ENCODE assay signal across 14 cellular contexts in genomic region chr20:21228511-21228910, GRCh38.
DNase-seq lines count a peak whose midpoint lies in the region; ATAC-seq, FAIRE-seq and TF ChIP-seq lines count a peak whose summit lies in the region.
"Had no signal": no experiment of that assay in that cellular context is flagged by ENCODE, and none has a peak within 500 bp of the region (broad histone marks: within the 10 kb centered on the region; RNA-seq: fewer than 3 reads in every experiment).

No MANE protein-coding gene starts in this region.

- ATAC-seq in GM18861 (IDR thresholded peaks at IDR 0.05; ENCODE audit: unreplicated experiment) (peak; percentile 87), GM21529 (IDR thresholded peaks at IDR 0.05; ENCODE audit: unreplicated experiment) (peak; percentile 90), HG03196 (IDR thresholded peaks at IDR 0.05; ENCODE audit: unreplicated experiment) (peak; percentile 82), GM12878 (peak; percentile 97), HepG2 (no peak)
- ATAC-seq: WTC11 had no signal

- no peak overlapping the region for H4K8ac ChIP-seq in mesendoderm (ENCODE audit: low read depth, low read length)

- intact Hi-C loops in GM12878 (cut with micrococcal nuclease; ENCODE audit: unreplicated experiment), result no loop called here
- intact Hi-C loops in HepG2 (cut with micrococcal nuclease; ENCODE audit: unreplicated experiment), result no loop called here
- intact Hi-C loops in A673 (cut with micrococcal nuclease; ENCODE audit: unreplicated experiment), result no loop called here

- H3K4me2 ChIP-seq in GM12878 (ENCODE audit: control insufficient read depth, insufficient read depth), result peak overlapping the region; percentile 12; the same call in 1 of the 2 replicates
- H3K4me2 ChIP-seq in HepG2 (ENCODE audit: low read depth, low read length), result no peak overlapping the region
- no peak overlapping the region for H3K4me2 ChIP-seq in mesendoderm (ENCODE audit: low read length)

- TF ChIP-seq CTCF in GM12878 (IDR thresholded peaks at IDR 0.05 in 2 of 3, conservative IDR thresholded peaks at IDR 0.05 in 1 of 3; ENCODE audit: control insufficient read depth in 2 of 3, extremely low read depth in 1 of 3, insufficient read depth in 1 of 3, low read depth in 3 of 3, low read length in 3 of 3), result no peak
- TF ChIP-seq CTCF in HepG2 (CRISPR knock-in tag; IDR thresholded peaks at IDR 0.05), result no peak
- TF ChIP-seq CTCF in A673 (conservative IDR thresholded peaks at IDR 0.05; ENCODE audit: low read depth, low read length), result no peak

- H2BK120ac ChIP-seq in mesendoderm (ENCODE audit: low read depth, low read length), result no peak overlapping the region

- H3K9me3 ChIP-seq in GM12878 (replicated peaks; ENCODE audit: control insufficient read depth, insufficient read depth, low read length) (no peaks in the 10 kb centered on the region), HepG2 (ENCODE audit: low read length) (no peaks in the 10 kb centered on the region), A673 (ENCODE audit: low read depth, low read length, poor library complexity, severe bottlenecking) (no peaks in the 10 kb centered on the region)
- H3K9me3 ChIP-seq: Peyer's patch had no signal

- peaks cover 10% of the 10 kb centered on the region for H3K4me1 ChIP-seq in GM12878 (ENCODE audit: control insufficient read depth, insufficient read depth, low read length)
- no peaks in the 10 kb centered on the region for H3K4me1 ChIP-seq in HepG2 (ENCODE audit: insufficient read depth, low read length)
- no peaks in the 10 kb centered on the region for H3K4me1 ChIP-seq in mesendoderm (ENCODE audit: control insufficient read depth, low read depth, low read length)
- H3K4me1 ChIP-seq in A673 (ENCODE audit: insufficient read depth, low read length, poor library complexity, severe bottlenecking), result no peaks in the 10 kb centered on the region
- H3K4me1 ChIP-seq: Peyer's patch had no signal

- H3K79me2 ChIP-seq in GM12878 (ENCODE audit: control insufficient read depth, insufficient read depth, low read length), result no peaks in the 10 kb centered on the region
- H3K79me2 ChIP-seq in HepG2 (ENCODE audit: insufficient read depth, low read length), result no peaks in the 10 kb centered on the region
- no peaks in the 10 kb centered on the region for H3K79me2 ChIP-seq in mesendoderm (ENCODE audit: control insufficient read depth, insufficient read depth, low read length)

- H3K27me3 ChIP-seq in GM12878 (replicated peaks in 1 of 2; ENCODE audit: control insufficient read depth in 2 of 2, insufficient read depth in 2 of 2, low read length in 1 of 2) (no peaks in the 10 kb centered on the region), HepG2 (ENCODE audit: control insufficient read depth in 1 of 2, insufficient read depth in 2 of 2, low read length in 2 of 2) (no peaks in the 10 kb centered on the region), mesendoderm (ENCODE audit: insufficient read depth, low read length, poor library complexity) (no peaks in the 10 kb centered on the region), A673 (replicated peaks; ENCODE audit: insufficient read depth, low read depth, low read length, poor library complexity) (no peaks in the 10 kb centered on the region)
- H3K27me3 ChIP-seq: Peyer's patch had no signal

- H3K36me3 ChIP-seq in GM12878 (ENCODE audit: control insufficient read depth in 2 of 2, insufficient read depth in 2 of 2, low read length in 1 of 2) (no peaks in the 10 kb centered on the region; a peak in 1 of 4 replicates), HepG2 (replicated peaks in 1 of 2; ENCODE audit: control insufficient read depth in 1 of 2, insufficient read depth in 2 of 2, low read length in 2 of 2) (peaks cover 33 to 80% of the 10 kb centered on the region in 2 experiments), mesendoderm (ENCODE audit: control insufficient read depth, insufficient read depth, low read length) (no peaks in the 10 kb centered on the region), A673 (ENCODE audit: insufficient read depth, low read length, poor library complexity, severe bottlenecking) (no peaks in the 10 kb centered on the region)

- RAD21 ChIA-PET in GM12878 (lab: Charles Lee; ENCODE audit: unreplicated experiment), result interaction anchor here (0.8 to 1.5 kb wide), 3 partner anchors 9 to 277 kb away, joined by 4 to 8 read pairs (median 6); no protein-coding TSS in a partner anchor

- TF ChIP-seq POLR2A in GM12878 (IDR thresholded peaks at IDR 0.05; ENCODE audit: low read depth, low read length) (no peak), HepG2 (IDR thresholded peaks at IDR 0.05; ENCODE audit: insufficient read depth in 1 of 2, low read depth in 2 of 2, low read length in 2 of 2) (no peak)

- DNase-seq in GM12878 (ENCODE audit: low read depth, low spot score) (peak; percentile 17), HepG2 (ENCODE audit: low spot score) (no peak), mesendoderm (no peak), A673 (ENCODE audit: low spot score) (no peak), SW480 (ENCODE audit: low spot score) (no peak)
- DNase-seq: activated naive CD4-positive, alpha-beta T cell treated with Interleukin-2 at 50 U/mL for 16 hours; NCI-H1436 treated with DMSO at 0.1 percent for 48 hours; Peyer's patch; posterior cingulate gyrus had no signal

- FAIRE-seq in GM12878 (lab: Jason Lieb, UNC), result peak; percentile 85
- no peak for FAIRE-seq in HepG2 (lab: Jason Lieb, UNC)
- FAIRE-seq: colon had no signal

- 0 out of 4 replicates have a peak, but pooled peaks of 1 of the 2 experiments have one; percentile 8 for TF ChIP-seq EP300 in GM12878 (IDR thresholded peaks at IDR 0.05; ENCODE audit: borderline replicate concordance in 1 of 2, control insufficient read depth in 1 of 2, low read depth in 2 of 2, low read length in 2 of 2)
- TF ChIP-seq EP300 in HepG2 (IDR thresholded peaks at IDR 0.05; ENCODE audit: low read depth in 2 of 2, low read length in 2 of 2), result no peak
- no peak for TF ChIP-seq EP300 in HepG2 (CRISPR knock-in tag; IDR thresholded peaks at IDR 0.05; ENCODE audit: borderline replicate concordance)

- BruUV-seq in GM12878 (replicated peaks; lab: Mats Ljungman, UMichigan) (no TSS peak), HepG2 (replicated peaks; lab: Mats Ljungman, UMichigan) (no TSS peak), A673 (replicated peaks; lab: Mats Ljungman, UMichigan) (no TSS peak)

- no peak overlapping the region for H2BK15ac ChIP-seq in mesendoderm (replicated peaks; ENCODE audit: low read depth)

- H3K79me1 ChIP-seq in mesendoderm (ENCODE audit: low read length), result no peaks in the 10 kb centered on the region

- no peak overlapping the region for H2BK5ac ChIP-seq in mesendoderm (ENCODE audit: low read length)

- 0% methylated on average over 3 of the region's 3 CpGs for WGBS in GM12878 (ENCODE audit: insufficient coverage, insufficient replicate concordance, low lambda C conversion rate, missing lambda C conversion rate)
- WGBS in HepG2 (ENCODE audit: low lambda C conversion rate), result 95% methylated on average over 3 of the region's 3 CpGs
- no CpG with 5 or more reads among the region's 3 CpGs for WGBS in mesendoderm (ENCODE audit: extremely low coverage, insufficient coverage, low lambda C conversion rate)

- no peak overlapping the region for H4K5ac ChIP-seq in mesendoderm (ENCODE audit: low read length)

- H3K4ac ChIP-seq in mesendoderm (ENCODE audit: low read depth, low read length), result no peak overlapping the region

- H3K9ac ChIP-seq in GM12878 (ENCODE audit: control insufficient read depth, insufficient read depth, low read length) (no peak overlapping the region), HepG2 (ENCODE audit: insufficient read depth, low read depth, low read length) (no peak overlapping the region), mesendoderm (ENCODE audit: low read length) (no peak overlapping the region)

- H3K4me3 ChIP-seq in GM12878 (no peak overlapping the region), HepG2 (replicated peaks in 1 of 3; ENCODE audit: insufficient read depth in 1 of 3, low read depth in 2 of 3, low read length in 3 of 3) (no peak overlapping the region), mesendoderm (ENCODE audit: low read length) (no peak overlapping the region), A673 (ENCODE audit: low read depth, low read length, poor library complexity, severe bottlenecking) (no peak overlapping the region)
- H3K4me3 ChIP-seq: Peyer's patch had no signal

- no peak overlapping the region for H3K56ac ChIP-seq in mesendoderm (ENCODE audit: low read length)

- in situ Hi-C loops in GM12878 (cut with MboI), result no loop called here
- in situ Hi-C loops in HepG2 (cut with HindIII; ENCODE audit: extremely low pct_ligation_motif_present, low pct_unique_long_range_greater_than_20kb), result no loop called here

- no peak overlapping the region for H3K18ac ChIP-seq in mesendoderm (ENCODE audit: low read length)

- H4K20me1 ChIP-seq in GM12878 (ENCODE audit: control insufficient read depth, insufficient read depth) (no peaks in the 10 kb centered on the region), HepG2 (ENCODE audit: insufficient read depth, low read length) (no peaks in the 10 kb centered on the region)

- H3K23ac ChIP-seq in mesendoderm (ENCODE audit: low read length), result no peak overlapping the region

- H2AFZ ChIP-seq in GM12878 (ENCODE audit: control insufficient read depth, low read depth, low read length) (no peak overlapping the region), HepG2 (ENCODE audit: low read length) (no peak overlapping the region)

- TF ChIP-seq RAD21 in GM12878 (IDR thresholded peaks at IDR 0.05; ENCODE audit: insufficient read depth, low read depth, low read length), result no peak
- no peak for TF ChIP-seq RAD21 in HepG2 (CRISPR knock-in tag; IDR thresholded peaks at IDR 0.05)

- H3K27ac ChIP-seq in GM12878 (ENCODE audit: control insufficient read depth, insufficient read depth) (no peak overlapping the region), HepG2 (ENCODE audit: extremely low read length, insufficient read depth, low read length) (no peak overlapping the region), mesendoderm (ENCODE audit: low read depth, low read length) (no peak overlapping the region), A673 (ENCODE audit: low read depth, low read length, poor library complexity, severe bottlenecking) (no peak overlapping the region)
- H3K27ac ChIP-seq: Peyer's patch had no signal

- no peak overlapping the region for H2AK5ac ChIP-seq in mesendoderm (ENCODE audit: low read length)

- SMC1A ChIA-PET in GM12878 (lab: Charles Lee; ENCODE audit: uncharacterized antibody, unreplicated experiment), result interaction anchor here (0.9 to 2.3 kb wide), 5 partner anchors 92 to 277 kb away, joined by 3 to 6 read pairs (median 5); no protein-coding TSS in a partner anchor

- POLR2A ChIA-PET in GM12878 (lab: Charles Lee) (no interaction called here), HepG2 (lab: Yijun Ruan, JAX) (no interaction called here), A673 (lab: Charles Lee; ENCODE audit: low non-redundant PET) (no interaction called here)

- CTCF ChIA-PET in GM12878 (lab: Yijun Ruan, JAX) (interaction anchor here (1.0 to 1.6 kb wide), 4 partner anchors 10 to 368 kb away, joined by 3 to 7 read pairs (median 6); no protein-coding TSS in a partner anchor), HepG2 (lab: Yijun Ruan, JAX; ENCODE audit: low intra/inter-chr PET ratio, low total read pairs) (no interaction called here), A673 (lab: Charles Lee) (no interaction called here)

TF ChIP-seq in GM12878, 131 proteins besides CTCF, POLR2A, EP300 and RAD21 (continues in another document):
- TF ChIP-seq PAX8 (IDR thresholded peaks at IDR 0.05), result no peak

TF ChIP-seq in HepG2, 621 proteins besides CTCF, POLR2A, EP300 and RAD21:
- TF ChIP-seq ZNF263 (CRISPR knock-in tag; IDR thresholded peaks at IDR 0.05), result no peak
TF ChIP-seq in HepG2: peak in this region for 0.
